1 cellular context compared by ENCODE assay signal in the genomic region with DNA sequence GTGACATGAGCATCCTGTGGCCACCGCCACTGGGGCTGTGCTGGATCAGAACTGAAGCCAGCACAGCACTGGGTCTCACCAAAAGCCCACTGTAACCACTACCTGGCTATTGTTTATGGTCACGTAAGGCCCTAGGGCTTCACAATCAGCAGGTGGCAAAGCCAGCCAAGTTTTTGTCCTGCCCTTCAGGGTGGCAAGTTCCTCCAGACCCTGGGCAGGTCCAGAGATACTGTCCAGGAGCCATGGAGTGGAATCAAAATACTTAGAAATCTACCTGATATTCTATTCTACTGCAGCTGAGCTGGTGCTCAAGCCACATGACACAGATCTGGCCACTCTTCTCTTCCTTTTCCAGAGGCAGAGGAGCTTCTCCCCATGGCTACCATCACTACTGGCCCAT.
TF ChIP-seq lines count a peak whose summit lies in the region.

No MANE protein-coding gene starts in this region.

TF ChIP-seq in WTC11, 78 proteins besides CTCF, POLR2A, EP300 and RAD21 (continued from another document):
- TF ChIP-seq, protein P1, sequence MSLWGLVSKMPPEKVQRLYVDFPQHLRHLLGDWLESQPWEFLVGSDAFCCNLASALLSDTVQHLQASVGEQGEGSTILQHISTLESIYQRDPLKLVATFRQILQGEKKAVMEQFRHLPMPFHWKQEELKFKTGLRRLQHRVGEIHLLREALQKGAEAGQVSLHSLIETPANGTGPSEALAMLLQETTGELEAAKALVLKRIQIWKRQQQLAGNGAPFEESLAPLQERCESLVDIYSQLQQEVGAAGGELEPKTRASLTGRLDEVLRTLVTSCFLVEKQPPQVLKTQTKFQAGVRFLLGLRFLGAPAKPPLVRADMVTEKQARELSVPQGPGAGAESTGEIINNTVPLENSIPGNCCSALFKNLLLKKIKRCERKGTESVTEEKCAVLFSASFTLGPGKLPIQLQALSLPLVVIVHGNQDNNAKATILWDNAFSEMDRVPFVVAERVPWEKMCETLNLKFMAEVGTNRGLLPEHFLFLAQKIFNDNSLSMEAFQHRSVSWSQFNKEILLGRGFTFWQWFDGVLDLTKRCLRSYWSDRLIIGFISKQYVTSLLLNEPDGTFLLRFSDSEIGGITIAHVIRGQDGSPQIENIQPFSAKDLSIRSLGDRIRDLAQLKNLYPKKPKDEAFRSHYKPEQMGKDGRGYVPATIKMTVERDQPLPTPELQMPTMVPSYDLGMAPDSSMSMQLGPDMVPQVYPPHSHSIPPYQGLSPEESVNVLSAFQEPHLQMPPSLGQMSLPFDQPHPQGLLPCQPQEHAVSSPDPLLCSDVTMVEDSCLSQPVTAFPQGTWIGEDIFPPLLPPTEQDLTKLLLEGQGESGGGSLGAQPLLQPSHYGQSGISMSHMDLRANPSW (CRISPR knock-in tag; conservative IDR thresholded peaks at IDR 0.05; ENCODE audit: low read depth): no peak
- TF ChIP-seq, protein P2, sequence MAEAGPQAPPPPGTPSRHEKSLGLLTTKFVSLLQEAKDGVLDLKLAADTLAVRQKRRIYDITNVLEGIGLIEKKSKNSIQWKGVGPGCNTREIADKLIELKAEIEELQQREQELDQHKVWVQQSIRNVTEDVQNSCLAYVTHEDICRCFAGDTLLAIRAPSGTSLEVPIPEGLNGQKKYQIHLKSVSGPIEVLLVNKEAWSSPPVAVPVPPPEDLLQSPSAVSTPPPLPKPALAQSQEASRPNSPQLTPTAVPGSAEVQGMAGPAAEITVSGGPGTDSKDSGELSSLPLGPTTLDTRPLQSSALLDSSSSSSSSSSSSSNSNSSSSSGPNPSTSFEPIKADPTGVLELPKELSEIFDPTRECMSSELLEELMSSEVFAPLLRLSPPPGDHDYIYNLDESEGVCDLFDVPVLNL (CRISPR knock-in tag; IDR thresholded peaks at IDR 0.05; ENCODE audit: borderline replicate concordance, low read depth): no peak
